In genomic region chr19:10289836-10290438, GRCh38 we compare ENCODE assay signal across 7 cellular contexts. TPM values are rescaled to one million over a fixed set of nuclear protein-coding genes. Genes with fewer than 3 reads are reported as not detected.
DNase-seq lines count a peak whose midpoint lies in the region; ATAC-seq and TF ChIP-seq lines count a peak whose summit lies in the region.

TSS of gene ICAM5 (plus strand) at chr19:10289952. CDS start at chr19:10290044, 92 bp downstream.

- no peak for TF ChIP-seq CTCF in GM12865 (IDR thresholded peaks at IDR 0.05; ENCODE audit: insufficient read depth, low read depth, low read length, missing control alignments)
- no peak for TF ChIP-seq CTCF in lung (IDR thresholded peaks at IDR 0.05; ENCODE audit: control extremely low read depth, extremely low read depth)

- ATAC-seq in lung (ENCODE audit: insufficient read depth, low FRiP score), result no peak
- no peak for ATAC-seq in GM21447 (IDR thresholded peaks at IDR 0.05; ENCODE audit: unreplicated experiment)
- no peak for ATAC-seq in HG02642 (IDR thresholded peaks at IDR 0.05; ENCODE audit: poor library complexity, unreplicated experiment)

- H3K36me3 ChIP-seq in adipocyte (ENCODE audit: control insufficient read depth, insufficient read depth, low read length, severe bottlenecking) (peaks cover 8% of the 10 kb centered on the region), lung (ENCODE audit: control insufficient read depth in 2 of 2, insufficient read depth in 2 of 2, low read length in 2 of 2) (peaks cover 0 to 12% of the 10 kb centered on the region in 2 donors), subcutaneous abdominal adipose tissue (ENCODE audit: control insufficient read depth in 5 of 5, insufficient read depth in 5 of 5, low read length in 5 of 5) (peaks cover 0 to 13% (median 8%) of the 10 kb centered on the region in 5 donors)

- no peaks in the 10 kb centered on the region for H3K9me3 ChIP-seq in adipocyte (ENCODE audit: control insufficient read depth, low read length)
- peaks cover 0 to 7% of the 10 kb centered on the region in 2 donors for H3K9me3 ChIP-seq in lung (ENCODE audit: control insufficient read depth in 2 of 2, insufficient read depth in 1 of 2, low read length in 1 of 2)
- H3K9me3 ChIP-seq in subcutaneous abdominal adipose tissue (ENCODE audit: control insufficient read depth in 5 of 5, low read length in 5 of 5), result no peaks in the 10 kb centered on the region

- peaks cover 66% of the 10 kb centered on the region for H3K27me3 ChIP-seq in adipocyte (replicated peaks; ENCODE audit: control insufficient read depth, insufficient read depth, low read length)
- H3K27me3 ChIP-seq in lung (ENCODE audit: control insufficient read depth, insufficient read depth), result no peaks in the 10 kb centered on the region
- H3K27me3 ChIP-seq in subcutaneous abdominal adipose tissue (ENCODE audit: control insufficient read depth in 5 of 5, insufficient read depth in 4 of 5, low read length in 5 of 5), result peaks cover 49 to 83% (median 66%) of the 10 kb centered on the region in 5 donors

- H3K4me1 ChIP-seq in adipocyte (ENCODE audit: control insufficient read depth, insufficient read depth, low read length), result peaks cover 21% of the 10 kb centered on the region
- H3K4me1 ChIP-seq in lung (ENCODE audit: control insufficient read depth in 2 of 2, insufficient read depth in 2 of 2, low read length in 2 of 2), result peaks cover 0 to 49% of the 10 kb centered on the region in 2 donors
- peaks cover 5 to 88% (median 61%) of the 10 kb centered on the region in 5 donors for H3K4me1 ChIP-seq in subcutaneous abdominal adipose tissue (ENCODE audit: control insufficient read depth in 5 of 5, insufficient read depth in 5 of 5, low read length in 5 of 5)

- H3K4me3 ChIP-seq in GM12865 (ENCODE audit: low read depth, low read length) (peak within 1 kb of the TSS; percentile 75), adipocyte (ENCODE audit: low read length) (peak within 1 kb of the TSS; percentile 56), lung (no peak within 1 kb of the TSS), subcutaneous abdominal adipose tissue (ENCODE audit: low read depth in 1 of 5, low read length in 5 of 5) (peak within 1 kb of the TSS in 3 of 5 donors; percentile 51 to 66 (median 52))

- H3K9ac ChIP-seq in adipocyte (ENCODE audit: low read length), result no peak within 1 kb of the TSS
- peak within 1 kb of the TSS in 1 of 5 donors; percentile 45 for H3K9ac ChIP-seq in subcutaneous abdominal adipose tissue (ENCODE audit: low read length in 5 of 5)

- H3K27ac ChIP-seq in lung (ENCODE audit: low read depth in 1 of 2, low read length in 1 of 2), result peak within 1 kb of the TSS in 1 of 2 donors; percentile 46
- no peak within 1 kb of the TSS for H3K27ac ChIP-seq in subcutaneous abdominal adipose tissue (ENCODE audit: low read depth, low read length)

- DNase-seq in GM12865 (ENCODE audit: low read depth) (peak; percentile 54), NCI-H446 treated with DMSO at 0.1 percent for 48 hours (lab: John Stamatoyannopoulos, UW) (peak; percentile 71), adipocyte (ENCODE audit: low read depth) (peak; percentile 65), lung (ENCODE audit: low spot score) (no peak)

- 1 to 2% methylated on average over 27 to 48 of the region's 49 CpGs for WGBS in lung, 2 donors

RNA-seq across cellular contexts. Expression of gene ICAM5, which starts in this region (rescaled TPM):
- total RNA-seq in lung, result 10 to 100 TPM; 22.2 to 32.1 TPM
- polyA plus RNA-seq in lung, result 10 to 100 TPM in 1 of 2 donors, 1 to 10 TPM in 1; 4.1 to 15.0 TPM
